ENCODE assay signal across 14 cellular contexts in genomic region chr12:8181271-8181670, GRCh38. TPM values are rescaled to one million over a fixed set of nuclear protein-coding genes. Genes with fewer than 3 reads are reported as not detected.
DNase-seq lines count a peak whose midpoint lies in the region; TF ChIP-seq lines count a peak whose summit lies in the region.
"Not testable (repeated sequence)": the region's sequence is repeated elsewhere in the genome, so short reads cannot be mapped to it uniquely, and the experiment has no call there.
"Had no signal": no experiment of that assay in that cellular context is flagged by ENCODE, and none has a peak within 500 bp of the region (broad histone marks: within the 10 kb centered on the region; RNA-seq: fewer than 3 reads in every experiment).

No MANE protein-coding gene starts in this region.

- H3K27me3 ChIP-seq in Caco-2 (replicated peaks; ENCODE audit: control insufficient read depth, insufficient read depth, low read length); OCI-LY3 (ENCODE audit: low read depth, low read length); dorsolateral prefrontal cortex; parathyroid adenoma (ENCODE audit: control insufficient read depth, insufficient read depth, low read length): not testable (repeated sequence)

- H3K27ac ChIP-seq in OCI-LY3 (ENCODE audit: low read length): not testable (repeated sequence)
- H3K27ac ChIP-seq in dorsolateral prefrontal cortex (peak overlapping the region in 24 of 59 donors; percentile 9 to 96 (median 34)), parathyroid adenoma (peak overlapping the region; percentile 16)

- not testable (repeated sequence) for H3K9ac ChIP-seq in OCI-LY3 (ENCODE audit: low read length); parathyroid adenoma

- H3K4me1 Mint-ChIP-seq in Caco-2 (ENCODE audit: low read depth, unreplicated experiment): not testable (repeated sequence)
- peaks cover 20% of the 10 kb centered on the region for H3K4me1 Mint-ChIP-seq in activated CD4-positive, alpha-beta memory T cell treated with anti-CD3 and anti-CD28 coated beads for 36 hours (ENCODE audit: low read depth)
- H3K4me1 Mint-ChIP-seq in activated naive CD4-positive, alpha-beta T cell treated with anti-CD3 and anti-CD28 coated beads, Interleukin-2, amount 50 U/mL, for 24 hours: peaks cover 19% of the 10 kb centered on the region
- H3K4me1 Mint-ChIP-seq in mesothelial cell of epicardium: peaks cover 11% of the 10 kb centered on the region

- H3K27ac Mint-ChIP-seq in Caco-2 (ENCODE audit: unreplicated experiment); activated CD4-positive, alpha-beta memory T cell treated with anti-CD3 and anti-CD28 coated beads for 36 hours; activated naive CD4-positive, alpha-beta T cell treated with anti-CD3 and anti-CD28 coated beads, Interleukin-2, amount 50 U/mL, for 24 hours; mesothelial cell of epicardium: not testable (repeated sequence)

- H3K79me2 ChIP-seq in OCI-LY3 (ENCODE audit: low read length); parathyroid adenoma: not testable (repeated sequence)

- H3K9me3 ChIP-seq in Caco-2; OCI-LY3 (ENCODE audit: insufficient read depth, low read length); parathyroid adenoma (ENCODE audit: control insufficient read depth, low read length): not testable (repeated sequence)

- DNase-seq in Caco-2; mesothelial cell of epicardium (ENCODE audit: low spot score in 2 of 2, unreplicated experiment in 2 of 2): not testable (repeated sequence)
- DNase-seq in activated CD4-positive, alpha-beta memory T cell treated with anti-CD3 and anti-CD28 coated beads for 36 hours: peak; percentile 18
- DNase-seq in dorsolateral prefrontal cortex: peak in 1 of 10 donors; percentile 9

- intact Hi-C loops in Caco-2 (cut with micrococcal nuclease; ENCODE audit: unreplicated experiment) (loop anchor here (2.0 kb wide), 1 partner anchor 72 kb away; no protein-coding TSS in a partner anchor), dorsolateral prefrontal cortex (cut with DNase I) (loop anchor here in 1 of 2 donors (5.0 to 10.0 kb wide), 2 partner anchors 54 to 74 kb away; no protein-coding TSS in a partner anchor)
- intact Hi-C loops in activated CD4-positive, alpha-beta memory T cell treated with anti-CD3 and anti-CD28 coated beads for 36 hours (cut with micrococcal nuclease): not testable (repeated sequence)

- POLR2A ChIA-PET in Caco-2 (lab: Charles Lee): interaction anchor here (0.6 kb wide), 1 partner anchor 52 kb away, joined by 3 read pairs; no protein-coding TSS in a partner anchor
- POLR2A ChIA-PET in activated CD4-positive, alpha-beta memory T cell treated with anti-CD3 and anti-CD28 coated beads for 36 hours (lab: Charles Lee): not testable (repeated sequence)

- CTCF ChIA-PET in Caco-2 (lab: Charles Lee): not testable (repeated sequence)
- CTCF ChIA-PET in activated CD4-positive, alpha-beta memory T cell treated with anti-CD3 and anti-CD28 coated beads for 36 hours (lab: Charles Lee): interaction anchor here (0.7 to 1.1 kb wide), 3 partner anchors 42 to 73 kb away, joined by 5 to 7 read pairs (median 7); no protein-coding TSS in a partner anchor

- H4K20me1 ChIP-seq in OCI-LY3 (ENCODE audit: insufficient read depth, low read length): not testable (repeated sequence)

- BruUV-seq in Caco-2 (replicated peaks; lab: Mats Ljungman, UMichigan): not testable (repeated sequence)

- not testable (repeated sequence) for H3K36me3 Mint-ChIP-seq in Caco-2 (ENCODE audit: insufficient read depth, unreplicated experiment); activated CD4-positive, alpha-beta memory T cell treated with anti-CD3 and anti-CD28 coated beads for 36 hours; activated naive CD4-positive, alpha-beta T cell treated with anti-CD3 and anti-CD28 coated beads, Interleukin-2, amount 50 U/mL, for 24 hours; mesothelial cell of epicardium

- not testable (repeated sequence) for TF ChIP-seq CTCF in Caco-2 (IDR thresholded peaks at IDR 0.05; ENCODE audit: insufficient read depth in 1 of 2, low read depth in 1 of 2, low read length in 1 of 2, severe bottlenecking in 1 of 2, unreplicated experiment in 1 of 2); OCI-LY3 (IDR thresholded peaks at IDR 0.05; ENCODE audit: low read depth, low read length); dorsolateral prefrontal cortex (IDR thresholded peaks at IDR 0.05 in 54 of 56, conservative IDR thresholded peaks at IDR 0.05 in 2 of 56; ENCODE audit: low read depth in 1 of 56, partially characterized antibody in 56 of 56); mesothelial cell of epicardium (IDR thresholded peaks at IDR 0.05; ENCODE audit: unreplicated experiment); parathyroid adenoma (IDR thresholded peaks at IDR 0.05)

- not testable (repeated sequence) for H3K4me3 ChIP-seq in Caco-2 (ENCODE audit: low read depth, low read length); OCI-LY3 (ENCODE audit: low read length); parathyroid adenoma (ENCODE audit: low read depth, low read length)
- peak overlapping the region in 56 of 59 donors; percentile 2 to 91 (median 78) for H3K4me3 ChIP-seq in dorsolateral prefrontal cortex

- not testable (repeated sequence) for H2AFZ ChIP-seq in OCI-LY3 (ENCODE audit: low read depth, low read length)
- peak overlapping the region; percentile 46 for H2AFZ ChIP-seq in parathyroid adenoma

- not testable (repeated sequence) for H3K9me3 Mint-ChIP-seq in Caco-2 (ENCODE audit: unreplicated experiment); activated CD4-positive, alpha-beta memory T cell treated with anti-CD3 and anti-CD28 coated beads for 36 hours; activated naive CD4-positive, alpha-beta T cell treated with anti-CD3 and anti-CD28 coated beads, Interleukin-2, amount 50 U/mL, for 24 hours; mesothelial cell of epicardium

- H3K4me1 ChIP-seq in Caco-2; OCI-LY3 (ENCODE audit: low read length); parathyroid adenoma: not testable (repeated sequence)

- H3K4me3 Mint-ChIP-seq in Caco-2 (ENCODE audit: unreplicated experiment) (peak overlapping the region; percentile 65), mesothelial cell of epicardium (peak overlapping the region; percentile 75)
- peak overlapping the region; percentile 67 for H3K4me3 Mint-ChIP-seq in activated CD4-positive, alpha-beta memory T cell treated with anti-CD3 and anti-CD28 coated beads for 36 hours
- H3K4me3 Mint-ChIP-seq in activated naive CD4-positive, alpha-beta T cell treated with anti-CD3 and anti-CD28 coated beads, Interleukin-2, amount 50 U/mL, for 24 hours: peak overlapping the region; percentile 82

- H3K27me3 Mint-ChIP-seq in Caco-2 (ENCODE audit: insufficient read depth, unreplicated experiment); activated CD4-positive, alpha-beta memory T cell treated with anti-CD3 and anti-CD28 coated beads for 36 hours; activated naive CD4-positive, alpha-beta T cell treated with anti-CD3 and anti-CD28 coated beads, Interleukin-2, amount 50 U/mL, for 24 hours; mesothelial cell of epicardium (ENCODE audit: low read depth): not testable (repeated sequence)

- H3K36me3 ChIP-seq in Caco-2 (ENCODE audit: control insufficient read depth, insufficient read depth, low read length); OCI-LY3 (replicated peaks; ENCODE audit: low read depth, low read length); parathyroid adenoma (ENCODE audit: control insufficient read depth, insufficient read depth, low read length): not testable (repeated sequence)

- H3K4me2 ChIP-seq in OCI-LY3 (ENCODE audit: low read length): 0 out of 2 replicates have a peak overlapping the region, but pooled peaks have one; percentile 52
- not testable (repeated sequence) for H3K4me2 ChIP-seq in parathyroid adenoma (ENCODE audit: low read length)

RNA-seq across cellular contexts. Expression of gene ZNF705A, which starts 24.5 kb away (rescaled TPM):
- total RNA-seq in Caco-2 (2022) (not detected in 2 replicates), dorsolateral prefrontal cortex (1 to 10 TPM in 1 of 120 experiments, under 1 TPM in 6, not detected in 113; 0.10 to 1.3 (median 0.22) TPM), mesothelial cell of epicardium (not detected in 3 replicates)
- not detected for total RNA-seq in activated CD4-positive, alpha-beta memory T cell treated with anti-CD3 and anti-CD28 coated beads for 36 hours
- total RNA-seq: H1, IMR-90, lung microvascular endothelial cell, pancreas, Peyer's patch, right cardiac atrium, transverse colon had no signal

RNA-seq across cellular contexts. Expression of gene FAM90A1, which starts 46.1 kb away (rescaled TPM):
- total RNA-seq in Caco-2 (2022) (0.14 and 0.34 TPM in 2 replicates), dorsolateral prefrontal cortex (1 to 10 TPM in 32 of 120 experiments, under 1 TPM in 80, not detected in 8; 0.16 to 3.3 (median 0.77) TPM), mesothelial cell of epicardium (0.09 to 0.20 TPM in 2 of 3 replicates, not detected in the other)
- under 1 TPM; 0.41 to 0.43 TPM for total RNA-seq in activated CD4-positive, alpha-beta memory T cell treated with anti-CD3 and anti-CD28 coated beads for 36 hours
- total RNA-seq: H1, IMR-90, transverse colon had no signal

RNA-seq across cellular contexts. Expression of gene CLEC4A, which starts 57.9 kb away (rescaled TPM):
- total RNA-seq in Caco-2 (2022) (0.32 and 0.70 TPM in 2 replicates), dorsolateral prefrontal cortex (1 to 10 TPM in 69 of 120 experiments, under 1 TPM in 18, not detected in 33; 0.43 to 6.1 (median 1.5) TPM), mesothelial cell of epicardium (0.70 to 1.5 TPM (median 1.1 TPM) in 3 replicates)
- 1 to 10 TPM; 1.2 TPM for total RNA-seq in activated CD4-positive, alpha-beta memory T cell treated with anti-CD3 and anti-CD28 coated beads for 36 hours
- total RNA-seq: IMR-90, lung microvascular endothelial cell had no signal
